Comparison of ENCODE assay signal across 8 cellular contexts in genomic region chr12:48853228-48853688, GRCh38.
DNase-seq lines count a peak whose midpoint lies in the region; FAIRE-seq lines count a peak whose summit lies in the region.

No MANE protein-coding gene starts in this region.

- peaks cover 16% of the 10 kb centered on the region for H3K36me3 ChIP-seq in HUES6 (ENCODE audit: control insufficient read depth, insufficient read depth, low read length)
- peaks cover 37% of the 10 kb centered on the region for H3K36me3 ChIP-seq in NT2/D1 (ENCODE audit: insufficient read depth, insufficient read length, low read length)

- FAIRE-seq in endometrium (lab: Jason Lieb, UNC), result peak; percentile 72

- H3K9ac ChIP-seq in HUES6 (ENCODE audit: low read length), result no peak overlapping the region
- H3K9ac ChIP-seq in NT2/D1 (ENCODE audit: insufficient read length, low read depth), result no peak overlapping the region

- H3K9me3 ChIP-seq in HUES6 (ENCODE audit: control insufficient read depth, insufficient read depth, low read depth, low read length), result no peaks in the 10 kb centered on the region
- no peaks in the 10 kb centered on the region for H3K9me3 ChIP-seq in NT2/D1 (ENCODE audit: insufficient read depth, low read length)

- H3K4me1 ChIP-seq in HUES6 (ENCODE audit: control insufficient read depth, insufficient read depth, low read length), result peaks cover 13% of the 10 kb centered on the region
- no peaks in the 10 kb centered on the region for H3K4me1 ChIP-seq in NT2/D1 (ENCODE audit: insufficient read depth, insufficient read length)

- DNase-seq in NK-92 treated with Interleukin-12 subunit alpha and Interleukin-12 subunit beta, amount 100 ng/mL, for 24 hours (lab: John Stamatoyannopoulos, UW), result peak; percentile 60
- DNase-seq in NK-92 (lab: John Stamatoyannopoulos, UW; ENCODE audit: unreplicated experiment) (no peak), NT2/D1 (ENCODE audit: low read depth, low spot score) (peak; percentile 93), midbrain (lab: John Stamatoyannopoulos, UW) (peak; percentile 95)
- DNase-seq in activated CD8-positive, alpha-beta memory T cell treated with anti-CD3 and anti-CD28 coated beads, Interleukin-2, amount 50 U/mL, for 1 hour (ENCODE audit: extremely low read depth), result peak; percentile 54
- DNase-seq in stimulated activated CD8-positive, alpha-beta memory T cell treated with anti-CD3 and anti-CD28 coated beads, Interleukin-15, amount 100 ng/mL, for 24 hours (ENCODE audit: low read depth), result peak; percentile 62

- H3K27ac ChIP-seq in HUES6 (ENCODE audit: low read depth, low read length), result no peak overlapping the region

- peak overlapping the region; percentile 94 for H3K4me3 ChIP-seq in HUES6 (ENCODE audit: low read depth, low read length)
- H3K4me3 ChIP-seq in NT2/D1 (ENCODE audit: insufficient read length, low read depth), result no peak overlapping the region

- H3K27me3 ChIP-seq in HUES6 (ENCODE audit: control insufficient read depth, insufficient read depth, low read length) (no peaks in the 10 kb centered on the region), NT2/D1 (ENCODE audit: insufficient read depth, insufficient read length) (no peaks in the 10 kb centered on the region)
